8 cellular contexts compared by ENCODE assay signal in genomic region chr11:46238078-46238966, GRCh38. TPM values are rescaled to one million over a fixed set of nuclear protein-coding genes. Genes with fewer than 3 reads are reported as not detected.
DNase-seq lines count a peak whose midpoint lies in the region; ATAC-seq, FAIRE-seq and TF ChIP-seq lines count a peak whose summit lies in the region.

No MANE protein-coding gene starts in this region.

- intact Hi-C loops in activated naive CD4-positive, alpha-beta T cell treated with anti-CD3 and anti-CD28 coated beads for 36 hours (cut with micrococcal nuclease), result loop anchor here (1.0 to 2.0 kb wide), 4 partner anchors 117 to 378 kb away; partner anchors contain the start of genes ATG13, HARBI1 and PHF21A
- intact Hi-C loops in Right ventricle myocardium inferior (cut with DNase I), result loop anchor here (2.0 to 5.0 kb wide), 3 partner anchors 40 to 129 kb away; partner anchors contain the start of gene PHF21A
- intact Hi-C loops in pancreas (cut with DNase I), result loop anchor here in 1 of 3 donors (5.0 kb wide), 1 partner anchor 59 kb away; no protein-coding TSS in a partner anchor

- peak; percentile 64 for ATAC-seq in Right ventricle myocardium inferior
- ATAC-seq in pancreas, result peak; percentile 55 to 71 (median 59)

- H3K9me3 Mint-ChIP-seq in activated naive CD4-positive, alpha-beta T cell treated with anti-CD3 and anti-CD28 coated beads for 36 hours, result no peaks in the 10 kb centered on the region

- peak overlapping the region; percentile 59 for H3K27ac ChIP-seq in SJSA1
- H3K27ac ChIP-seq in pancreas, result peak overlapping the region; percentile 4 to 67 (median 36)
- H3K27ac ChIP-seq in urinary bladder (ENCODE audit: low read depth), result peak overlapping the region; percentile 15

- peaks cover 36% of the 10 kb centered on the region for H3K4me1 Mint-ChIP-seq in activated naive CD4-positive, alpha-beta T cell treated with anti-CD3 and anti-CD28 coated beads for 36 hours (ENCODE audit: low read depth)

- H3K4me1 ChIP-seq in SJSA1 (replicated peaks) (peaks cover 45% of the 10 kb centered on the region), pancreas (peaks cover 0 to 9% (median 7%) of the 10 kb centered on the region in 3 donors), urinary bladder (ENCODE audit: insufficient read depth) (no peaks in the 10 kb centered on the region)

- FAIRE-seq in H54 (lab: Jason Lieb, UNC) (no peak), pancreas (lab: Jason Lieb, UNC) (no peak), GM19239 (lab: Jason Lieb, UNC) (no peak)

- TF ChIP-seq POLR2A in H54 (IDR thresholded peaks at IDR 0.05; ENCODE audit: low read depth, low read length), result 0 out of 2 replicates have a peak, but pooled peaks have one; percentile 2

- H3K27me3 Mint-ChIP-seq in activated naive CD4-positive, alpha-beta T cell treated with anti-CD3 and anti-CD28 coated beads for 36 hours (ENCODE audit: low read depth), result peaks cover 4% of the 10 kb centered on the region

- no peaks in the 10 kb centered on the region for H3K9me3 ChIP-seq in SJSA1 (replicated peaks)
- no peaks in the 10 kb centered on the region for H3K9me3 ChIP-seq in pancreas

- H3K36me3 ChIP-seq in SJSA1, result 0 out of 2 replicates have a peak, but pooled peaks cover 7% of the 10 kb centered on the region
- no peaks in the 10 kb centered on the region for H3K36me3 ChIP-seq in pancreas
- H3K36me3 ChIP-seq in urinary bladder (ENCODE audit: insufficient read depth), result no peaks in the 10 kb centered on the region

- H3K4me3 Mint-ChIP-seq in activated naive CD4-positive, alpha-beta T cell treated with anti-CD3 and anti-CD28 coated beads for 36 hours, result peak overlapping the region; percentile 75

- WGBS in pancreas, 2 donors, result 1% methylated on average over 50 to 70 of the region's 70 CpGs
- 1% methylated on average over 70 of the region's 70 CpGs for WGBS in urinary bladder

- H3K4me3 ChIP-seq in SJSA1 (peak overlapping the region; percentile 56), pancreas (peak overlapping the region; percentile 15 to 59 (median 32)), urinary bladder (ENCODE audit: low read depth, low read length) (peak overlapping the region; percentile 44)

- TF ChIP-seq CTCF in pancreas (IDR thresholded peaks at IDR 0.05), result no peak

- peak overlapping the region; percentile 61 for H3K27ac Mint-ChIP-seq in activated naive CD4-positive, alpha-beta T cell treated with anti-CD3 and anti-CD28 coated beads for 36 hours

- H3K36me3 Mint-ChIP-seq in activated naive CD4-positive, alpha-beta T cell treated with anti-CD3 and anti-CD28 coated beads for 36 hours (ENCODE audit: low read depth), result peaks cover 5% of the 10 kb centered on the region

- CTCF ChIA-PET in activated naive CD4-positive, alpha-beta T cell treated with anti-CD3 and anti-CD28 coated beads for 36 hours (lab: Charles Lee), result interaction anchor here (0.6 to 11.0 kb wide), 18 partner anchors 10 to 273 kb away, joined by 3 to 298 read pairs (median 4); no protein-coding TSS in a partner anchor

- peak; percentile 27 for DNase-seq in A172 (ENCODE audit: low spot score)
- no peak for DNase-seq in H54 (ENCODE audit: insufficient read length, low spot score)
- DNase-seq in SJSA1 (ENCODE audit: low read depth in 1 of 2, low spot score in 2 of 2), result peak; percentile 67 to 79
- peak; percentile 77 for DNase-seq in activated naive CD4-positive, alpha-beta T cell treated with anti-CD3 and anti-CD28 coated beads for 36 hours
- peak; percentile 88 for DNase-seq in Right ventricle myocardium inferior (ENCODE audit: missing footprints)
- peak; percentile 52 to 85 (median 67) for DNase-seq in pancreas
- DNase-seq in GM19239 (ENCODE audit: insufficient read length, low spot score), result no peak

- no peaks in the 10 kb centered on the region for H3K27me3 ChIP-seq in SJSA1 (replicated peaks)
- H3K27me3 ChIP-seq in pancreas, result no peaks in the 10 kb centered on the region

RNA-seq across cellular contexts. Expression of gene CREB3L1, which starts 39.1 kb away (rescaled TPM):
- 7.5 and 15.4 TPM in 2 replicates for total RNA-seq in A172 (2014; rRNA removed; shearing (Covaris generic))
- total RNA-seq in SJSA1 (2014; rRNA removed; shearing (Covaris generic)), result 12.1 and 22.7 TPM in 2 replicates
- total RNA-seq in activated naive CD4-positive, alpha-beta T cell treated with anti-CD3 and anti-CD28 coated beads for 36 hours, result under 1 TPM; 0.12 TPM
- 64.1 TPM for total RNA-seq in Right ventricle myocardium inferior
- 100 to 1,000 TPM in 1 of 6 donors, 10 to 100 TPM in 5; 26.3 to 129 (median 47.9) TPM for total RNA-seq in pancreas
- polyA plus RNA-seq in pancreas, result 10 to 100 TPM; 40.1 to 59.1 TPM
- 44.3 TPM for total RNA-seq in urinary bladder
- polyA plus RNA-seq in urinary bladder, result 20.0 TPM

Comparison
In these comparisons a context has a peak if more than half of its experiments do, and no peak if none do; other contexts are left out.
1. DNase-seq: peak in A172 (single experiment), SJSA1 (2 of 2), activated naive CD4-positive, alpha-beta T cell treated with anti-CD3 and anti-CD28 coated beads for 36 hours (single experiment), Right ventricle myocardium inferior (single experiment) and pancreas (6 of 6); none in H54 (single experiment) and GM19239 (single experiment).
2. Peak in every context shown above with its lines, with median percentiles within 50 percentile points of each other: H3K27ac ChIP-seq and H3K4me3 ChIP-seq.